Comparison of ENCODE assay signal across 21 cellular contexts in genomic region chr5:45277860-45278259, GRCh38.
"Had no signal": no experiment of that assay in that cellular context is flagged by ENCODE, and none has a peak within 500 bp of the region (broad histone marks: within the 10 kb centered on the region; RNA-seq: fewer than 3 reads in every experiment).

No MANE protein-coding gene starts in this region.

- H3K4me3 ChIP-seq: left lung, lung, pancreas, psoas muscle, skin epidermis, tibial artery had no signal

- H3K36me3 Mint-ChIP-seq: brain; stimulated activated effector memory CD8-positive, alpha-beta T cell treated with anti-CD3 and anti-CD28 coated beads, Interleukin-12 subunit alpha, Interleukin-12 subunit beta, amount 100 ng/mL, for 72 hours had no signal

- H3K9me3 ChIP-seq: neutrophil, pancreas, psoas muscle, tibial artery had no signal

- H3K4me1 ChIP-seq: left lung, psoas muscle, tibial artery had no signal

- H3K27ac ChIP-seq: left lung, neutrophil, pancreas, psoas muscle, skin epidermis, tibial artery had no signal

- H3K36me3 ChIP-seq: left lung, neutrophil, pancreas, tibial artery had no signal

- DNase-seq: activated gamma-delta T cell treated with Interleukin-2 at 50 U/mL for 16 hours; activated T-cell treated with anti-CD3 and anti-CD28 coated beads, Interleukin-2, amount 50 U/mL, for 1 hour; aorta; erythroblast; foreskin fibroblast; left lung; pancreas; psoas muscle; right cardiac atrium; stimulated activated CD4-positive, alpha-beta T cell treated with anti-CD3 and anti-CD28 coated beads, Interleukin-1b, Interleukin-23, amount 100 ng/mL, for 48 hours; stimulated activated naive CD8-positive, alpha-beta T cell treated with anti-CD3 and anti-CD28 coated beads, Interleukin-15, amount 100 ng/mL, for 72 hours; tibial artery had no signal

- H3K4me3 Mint-ChIP-seq: brain; nephron; stimulated activated effector memory CD8-positive, alpha-beta T cell treated with anti-CD3 and anti-CD28 coated beads, Interleukin-12 subunit alpha, Interleukin-12 subunit beta, amount 100 ng/mL, for 72 hours; stimulated activated naive CD8-positive, alpha-beta T cell treated with anti-CD3 and anti-CD28 coated beads, Interleukin-15, amount 100 ng/mL, for 72 hours had no signal

- FAIRE-seq: endometrium, pancreas, TTC549 had no signal

- H3K27me3 Mint-ChIP-seq: brain; stimulated activated naive CD8-positive, alpha-beta T cell treated with anti-CD3 and anti-CD28 coated beads, Interleukin-15, amount 100 ng/mL, for 72 hours had no signal

- ATAC-seq: activated naive CD4-positive, alpha-beta T cell treated with anti-CD3 and anti-CD28 coated beads, Interleukin-2, amount 50 U/mL, for 72 hours; left lung; pancreas; psoas muscle; right cardiac atrium; stimulated activated effector memory CD8-positive, alpha-beta T cell treated with anti-CD3 and anti-CD28 coated beads, Interleukin-12 subunit alpha, Interleukin-12 subunit beta, amount 100 ng/mL, for 72 hours; stimulated activated naive CD8-positive, alpha-beta T cell treated with anti-CD3 and anti-CD28 coated beads, Interleukin-15, amount 100 ng/mL, for 72 hours had no signal

- H3K4me1 Mint-ChIP-seq: brain; nephron; stimulated activated effector memory CD8-positive, alpha-beta T cell treated with anti-CD3 and anti-CD28 coated beads, Interleukin-12 subunit alpha, Interleukin-12 subunit beta, amount 100 ng/mL, for 72 hours; stimulated activated naive CD8-positive, alpha-beta T cell treated with anti-CD3 and anti-CD28 coated beads, Interleukin-15, amount 100 ng/mL, for 72 hours had no signal

- H3K27ac Mint-ChIP-seq: activated naive CD4-positive, alpha-beta T cell treated with anti-CD3 and anti-CD28 coated beads, Interleukin-2, amount 50 U/mL, for 72 hours; brain; nephron; stimulated activated effector memory CD8-positive, alpha-beta T cell treated with anti-CD3 and anti-CD28 coated beads, Interleukin-12 subunit alpha, Interleukin-12 subunit beta, amount 100 ng/mL, for 72 hours; stimulated activated naive CD8-positive, alpha-beta T cell treated with anti-CD3 and anti-CD28 coated beads, Interleukin-15, amount 100 ng/mL, for 72 hours had no signal

- H3K27me3 ChIP-seq: left lung, neutrophil, pancreas, tibial artery had no signal

- H3K9me3 Mint-ChIP-seq: brain, nephron had no signal
